1 cellular context compared by ENCODE assay signal in the genomic region with DNA sequence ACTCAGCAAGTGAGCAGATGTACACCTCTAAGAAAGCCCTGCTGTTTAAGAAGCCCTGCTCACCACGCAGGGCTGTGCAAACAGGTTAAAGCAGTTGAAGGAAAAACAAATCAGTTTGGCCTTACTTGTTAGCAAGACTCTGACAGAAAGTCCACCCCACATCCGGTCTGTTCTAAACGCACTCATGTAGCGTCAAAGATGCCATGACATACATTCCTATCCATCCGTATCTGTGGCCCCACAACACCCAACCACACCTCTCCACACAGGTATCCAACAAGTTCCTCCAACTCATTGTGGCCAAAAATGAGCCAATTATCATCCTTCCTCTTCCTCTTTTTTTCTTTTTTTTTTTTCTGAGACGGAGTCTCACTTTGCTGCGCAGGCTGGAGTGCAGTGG.
TF ChIP-seq lines count a peak whose summit lies in the region.

No MANE protein-coding gene starts in this region.

TF ChIP-seq in K562, 482 proteins besides CTCF, POLR2A, EP300 and RAD21 (continued from another document):
- TF ChIP-seq, protein P1, sequence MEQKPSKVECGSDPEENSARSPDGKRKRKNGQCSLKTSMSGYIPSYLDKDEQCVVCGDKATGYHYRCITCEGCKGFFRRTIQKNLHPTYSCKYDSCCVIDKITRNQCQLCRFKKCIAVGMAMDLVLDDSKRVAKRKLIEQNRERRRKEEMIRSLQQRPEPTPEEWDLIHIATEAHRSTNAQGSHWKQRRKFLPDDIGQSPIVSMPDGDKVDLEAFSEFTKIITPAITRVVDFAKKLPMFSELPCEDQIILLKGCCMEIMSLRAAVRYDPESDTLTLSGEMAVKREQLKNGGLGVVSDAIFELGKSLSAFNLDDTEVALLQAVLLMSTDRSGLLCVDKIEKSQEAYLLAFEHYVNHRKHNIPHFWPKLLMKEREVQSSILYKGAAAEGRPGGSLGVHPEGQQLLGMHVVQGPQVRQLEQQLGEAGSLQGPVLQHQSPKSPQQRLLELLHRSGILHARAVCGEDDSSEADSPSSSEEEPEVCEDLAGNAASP (IDR thresholded peaks at IDR 0.05) = no peak
